In the genomic region with DNA sequence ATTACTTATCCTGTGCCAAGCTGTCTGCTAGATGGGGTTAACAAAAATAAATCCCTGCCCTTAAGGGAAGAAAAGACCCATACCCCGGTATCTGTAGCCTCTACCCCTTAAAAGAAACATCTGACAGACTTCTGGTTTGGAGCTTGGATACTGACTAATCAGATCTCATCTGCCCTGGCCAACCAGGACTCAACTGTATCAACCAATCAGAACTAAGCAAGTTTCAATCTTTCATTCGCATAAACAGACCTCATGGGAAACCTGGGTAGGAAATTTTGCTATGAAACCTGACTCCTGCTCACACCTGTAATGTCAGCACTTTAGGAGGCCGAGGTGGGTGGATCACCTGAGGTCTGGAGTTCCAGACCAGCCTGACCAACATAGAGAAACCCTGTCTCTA, we compare ENCODE assay signal across 25 cellular contexts. TPM values are rescaled to one million over a fixed set of nuclear protein-coding genes. Genes with fewer than 3 reads are reported as not detected.
"Had no signal": no experiment of that assay in that cellular context is flagged by ENCODE, and none has a peak within 500 bp of the region (broad histone marks: within the 10 kb centered on the region; RNA-seq: fewer than 3 reads in every experiment).

No MANE protein-coding gene starts in this region.

- DNase-seq: activated CD4-positive, alpha-beta T cell treated with anti-CD3 and anti-CD28 coated beads, Interleukin-2, amount 10 ng/mL, durations not matched to agents 24 days and 14 days; activated CD8-positive, alpha-beta T cell treated with anti-CD3 and anti-CD28 coated beads, Interleukin-2, amount 10 ng/mL, durations not matched to agents 7 days and 5 days; activated naive CD4-positive, alpha-beta T cell; activated T-cell treated with anti-CD3 and anti-CD28 coated beads, Interleukin-2, amount 50 U/mL, for 24 hours; adrenal gland; brain microvascular endothelial cell; central memory CD4-positive, alpha-beta T cell; effector memory CD4-positive, alpha-beta T cell; esophagus squamous epithelium; head of caudate nucleus; psoas muscle; spleen; stimulated activated CD4-positive, alpha-beta T cell treated with anti-CD3 and anti-CD28 coated beads, Interleukin-4, amount 100 ng/mL, for 1 hour; stimulated activated naive CD4-positive, alpha-beta T cell; testis; trophoblast cell had no signal

- FAIRE-seq: endothelial cell of umbilical vein, islet of Langerhans had no signal

RNA-seq across cellular contexts. Expression of a gene that starts 26.4 kb away (rescaled TPM):
- total RNA-seq: activated CD4-positive, alpha-beta T cell treated with anti-CD3 and anti-CD28 coated beads, Interleukin-2, amount 10 ng/mL, durations not matched to agents 24 days and 14 days; activated CD8-positive, alpha-beta T cell treated with anti-CD3 and anti-CD28 coated beads, Interleukin-2, amount 10 ng/mL, durations not matched to agents 7 days and 5 days; activated T-helper 17 cell treated with anti-CD3 and anti-CD28 coated beads, Interleukin-2, amount 50 U/mL, for 72 hours; adrenal gland; ascending aorta; dermis microvascular lymphatic vessel endothelial cell; endothelial cell of umbilical vein; esophagus squamous epithelium; liver; natural killer cell treated with Interleukin-12 subunit alpha and Interleukin-12 subunit beta and Interleukin-15 and Interleukin-18, amount 100 ng/mL, for 72 hours; osteocyte; psoas muscle; spleen; vagina had no signal
- polyA plus RNA-seq: endothelial cell of umbilical vein, liver, spleen had no signal
